ENCODE assay signal across 19 cellular contexts in the genomic region with DNA sequence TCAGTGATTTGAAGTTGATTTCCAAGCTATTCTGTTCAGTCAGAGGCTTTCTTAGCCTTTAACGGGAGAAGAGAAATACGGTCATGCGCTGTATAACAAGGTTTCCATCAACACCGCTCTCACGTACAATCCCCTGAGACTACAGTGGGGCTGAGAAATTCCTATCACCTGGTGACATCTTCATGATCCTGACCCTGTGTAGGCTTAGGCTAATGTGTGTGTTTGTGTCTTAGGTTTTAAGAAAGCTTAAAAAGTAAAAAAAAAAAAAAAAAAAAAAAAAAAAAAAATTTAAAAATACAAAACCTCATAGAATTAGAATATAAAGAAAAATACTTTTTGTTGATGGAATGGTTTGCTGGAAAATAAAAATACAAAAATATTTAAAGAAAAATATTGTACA. TPM values are rescaled to one million over a fixed set of nuclear protein-coding genes. Genes with fewer than 3 reads are reported as not detected.
A peak's percentile ranks its signal among the peaks of the same experiment; 100 is the strongest.
DNase-seq lines count a peak whose midpoint lies in the region; ATAC-seq and TF ChIP-seq lines count a peak whose summit lies in the region.
"Had no signal": no experiment of that assay in that cellular context is flagged by ENCODE, and none has a peak within 500 bp of the region (broad histone marks: within the 10 kb centered on the region; RNA-seq: fewer than 3 reads in every experiment).

No MANE protein-coding gene starts in this region.

- no peaks in the 10 kb centered on the region for H3K27me3 ChIP-seq in KMS-11 (ENCODE audit: insufficient read depth, low read depth)
- peaks cover 35% of the 10 kb centered on the region for H3K27me3 ChIP-seq in endodermal cell (ENCODE audit: control insufficient read depth, insufficient read depth, low read length, poor library complexity, severe bottlenecking)
- H3K27me3 ChIP-seq in sigmoid colon, result no peaks in the 10 kb centered on the region
- H3K27me3 ChIP-seq: ascending aorta, uterus had no signal

- H3K9ac ChIP-seq in KMS-11 (no peak overlapping the region), endodermal cell (ENCODE audit: extremely low read depth, low read length, poor library complexity, severe bottlenecking) (no peak overlapping the region)

- H2AFZ ChIP-seq in KMS-11 (ENCODE audit: low read depth), result no peak overlapping the region

- H3K79me2 ChIP-seq in KMS-11 (ENCODE audit: insufficient read depth, low read depth), result peaks cover 7% of the 10 kb centered on the region; the same call in 1 of the 2 replicates

- H3K4me3 ChIP-seq in KMS-11 (IDR thresholded peaks at IDR 0.05; ENCODE audit: insufficient read depth, low read depth, low read length) (no peak overlapping the region), endodermal cell (ENCODE audit: low read length) (peak overlapping the region; percentile 96), sigmoid colon (no peak overlapping the region)
- H3K4me3 ChIP-seq: uterus had no signal

- H4K20me1 ChIP-seq in KMS-11 (ENCODE audit: insufficient read depth), result no peaks in the 10 kb centered on the region

- no peak for TF ChIP-seq POLR2A in sigmoid colon (IDR thresholded peaks at IDR 0.05)

- peaks cover 2% of the 10 kb centered on the region for H3K36me3 Mint-ChIP-seq in activated T-cell treated with anti-CD3 and anti-CD28 coated beads, Interleukin-2, amount 50 U/mL, for 4 hours (ENCODE audit: insufficient read depth)
- H3K36me3 Mint-ChIP-seq in endodermal cell (ENCODE audit: low read depth), result no peaks in the 10 kb centered on the region

- H3K27ac ChIP-seq in KMS-11 (no peak overlapping the region), endodermal cell (ENCODE audit: low read depth, low read length) (no peak overlapping the region), sigmoid colon (no peak overlapping the region)
- H3K27ac ChIP-seq: ascending aorta, uterus had no signal

- no peak for TF ChIP-seq CTCF in KMS-11 (conservative IDR thresholded peaks at IDR 0.05; ENCODE audit: low read depth, low read length)
- TF ChIP-seq CTCF in endodermal cell (conservative IDR thresholded peaks at IDR 0.05), result no peak
- TF ChIP-seq CTCF in sigmoid colon (IDR thresholded peaks at IDR 0.05), result no peak
- TF ChIP-seq CTCF in GM13977 (IDR thresholded peaks at IDR 0.05; ENCODE audit: extremely low read depth, insufficient read depth, missing control alignments), result no peak

- no peaks in the 10 kb centered on the region for H3K9me3 ChIP-seq in endodermal cell (ENCODE audit: control insufficient read depth, low read length)
- no peaks in the 10 kb centered on the region for H3K9me3 ChIP-seq in sigmoid colon
- H3K9me3 ChIP-seq: ascending aorta, uterus had no signal

- H3K4me3 Mint-ChIP-seq in activated T-cell treated with anti-CD3 and anti-CD28 coated beads, Interleukin-2, amount 50 U/mL, for 4 hours, result peak overlapping the region; percentile 87
- no peak overlapping the region for H3K4me3 Mint-ChIP-seq in endodermal cell

- 0 out of 2 replicates have a peak overlapping the region, but pooled peaks have one; percentile 75 for H3K4me2 ChIP-seq in KMS-11

- H3K4me1 ChIP-seq in KMS-11 (ENCODE audit: low read depth, poor library complexity, severe bottlenecking), result peaks cover 13% of the 10 kb centered on the region
- H3K4me1 ChIP-seq in endodermal cell (ENCODE audit: control insufficient read depth, insufficient read depth, low read length), result peaks cover 10% of the 10 kb centered on the region
- peaks cover 0 to 15% (median 9%) of the 10 kb centered on the region in 4 donors for H3K4me1 ChIP-seq in sigmoid colon
- H3K4me1 ChIP-seq: uterus had no signal

- no peak for TF ChIP-seq EP300 in sigmoid colon (IDR thresholded peaks at IDR 0.05)

- in situ Hi-C loops in GM13977 (cut with MboI; ENCODE audit: low pct_unique_long_range_greater_than_20kb, low sequenced_read_pairs, unreplicated experiment), result no loop called here

- WGBS in endodermal cell (ENCODE audit: insufficient coverage in 1 of 2, insufficient read length in 1 of 2), 2 experiments, result 93 to 97% methylated on average over 5 of the region's 5 CpGs
- WGBS in sigmoid colon, 2 donors, result 97 to 98% methylated on average over 5 of the region's 5 CpGs

- ATAC-seq in activated T-cell treated with anti-CD3 and anti-CD28 coated beads, Interleukin-2, amount 50 U/mL, for 4 hours, result no peak
- ATAC-seq in HG03354 (IDR thresholded peaks at IDR 0.05; ENCODE audit: poor library complexity, severe bottlenecking, unreplicated experiment), result no peak
- ATAC-seq: left colon; right cardiac atrium; stimulated activated naive B cell treated with anti-CD40 and anti-IgM and Interleukin-4, amounts not matched to agents 10 μg/mL and 1 μg/mL and 100 μg/mL, for 72 hours had no signal

- H3K27me3 Mint-ChIP-seq in activated T-cell treated with anti-CD3 and anti-CD28 coated beads, Interleukin-2, amount 50 U/mL, for 4 hours (ENCODE audit: low read depth), result no peaks in the 10 kb centered on the region
- peaks cover 50% of the 10 kb centered on the region for H3K27me3 Mint-ChIP-seq in endodermal cell (ENCODE audit: insufficient read depth)

- H3K36me3 ChIP-seq in KMS-11 (ENCODE audit: insufficient read depth) (no peaks in the 10 kb centered on the region), endodermal cell (ENCODE audit: control insufficient read depth, insufficient read depth, low read length) (no peaks in the 10 kb centered on the region), sigmoid colon (no peaks in the 10 kb centered on the region)
- H3K36me3 ChIP-seq: ascending aorta, uterus had no signal

- no peak for DNase-seq in activated T-cell treated with anti-CD3 and anti-CD28 coated beads, Interleukin-2, amount 50 U/mL, for 4 hours
- no peak for DNase-seq in activated T-cell treated with anti-CD3 and anti-CD28 coated beads, Interleukin-2, amount 50 U/mL, for 48 hours
- DNase-seq in endodermal cell, result no peak
- DNase-seq in sigmoid colon, result peak; percentile 12
- no peak for DNase-seq in activated CD4-positive, alpha-beta T cell treated with anti-CD3 and anti-CD28 coated beads, Interleukin-2, amount 50 U/mL, for 1 hour
- DNase-seq in GM13977 (ENCODE audit: low spot score), result no peak
- DNase-seq: DMS 273 treated with DMSO at 0.1 percent for 48 hours; H7; hypothalamus; left colon; NCI-H1105; stimulated activated CD4-positive, alpha-beta T cell treated with anti-CD3 and anti-CD28 coated beads, Interleukin-4, amount 100 ng/mL, for 4 hours; stimulated activated naive B cell treated with anti-CD40 and anti-IgM and Interleukin-4, amounts not matched to agents 10 μg/mL and 1 μg/mL and 100 μg/mL, for 72 hours; uterus had no signal

- H3K27ac Mint-ChIP-seq in endodermal cell, result no peak overlapping the region
- H3K27ac Mint-ChIP-seq: dendritic cell treated with granulocyte-macrophage colony-stimulating factor and Interleukin-4, amounts not matched to agents 40 ng/mL and 50 ng/mL, for 4 days; stimulated activated naive B cell treated with anti-CD40 and anti-IgM and Interleukin-4, amounts not matched to agents 10 μg/mL and 1 μg/mL and 100 μg/mL, for 72 hours had no signal

- intact Hi-C loops in sigmoid colon (cut with DNase I), result loop anchor here (2.0 kb wide), 1 partner anchor 33 kb away; a partner anchor contains a TSS

- peaks cover 30% of the 10 kb centered on the region for H3K4me1 Mint-ChIP-seq in activated T-cell treated with anti-CD3 and anti-CD28 coated beads, Interleukin-2, amount 50 U/mL, for 4 hours (ENCODE audit: low read depth)
- H3K4me1 Mint-ChIP-seq in endodermal cell, result peaks cover 17% of the 10 kb centered on the region

- no peaks in the 10 kb centered on the region for H3K9me3 Mint-ChIP-seq in activated T-cell treated with anti-CD3 and anti-CD28 coated beads, Interleukin-2, amount 50 U/mL, for 4 hours
- H3K9me3 Mint-ChIP-seq in endodermal cell, result no peaks in the 10 kb centered on the region
- H3K9me3 Mint-ChIP-seq: dendritic cell treated with granulocyte-macrophage colony-stimulating factor and Interleukin-4, amounts not matched to agents 40 ng/mL and 50 ng/mL, for 4 days; stimulated activated naive B cell treated with anti-CD40 and anti-IgM and Interleukin-4, amounts not matched to agents 10 μg/mL and 1 μg/mL and 100 μg/mL, for 72 hours had no signal

RNA-seq across cellular contexts. Expression of a gene that starts 1.8 kb away (rescaled TPM):
- 1 to 10 TPM; 5.4 to 9.4 (median 7.4) TPM for total RNA-seq in activated T-cell treated with anti-CD3 and anti-CD28 coated beads, Interleukin-2, amount 50 U/mL, for 4 hours
- total RNA-seq in endodermal cell (10 to 100 TPM in 1 of 2 donors, 1 to 10 TPM in 1; 8.3 to 15.6 TPM), sigmoid colon (10 to 100 TPM; 12.5 to 23.8 (median 15.9) TPM)
- 8.8 TPM for polyA plus RNA-seq in endodermal cell (2013, experiment 1 of 2)
- 8.9 TPM for polyA plus RNA-seq in endodermal cell (2013, experiment 2 of 2)
- 1 to 10 TPM in 2 of 3 donors, under 1 TPM in 1; 0.92 to 9.6 (median 6.0) TPM for polyA plus RNA-seq in sigmoid colon

RNA-seq across cellular contexts. Expression of a gene that starts 33.8 kb away (rescaled TPM):
- total RNA-seq in activated T-cell treated with anti-CD3 and anti-CD28 coated beads, Interleukin-2, amount 50 U/mL, for 4 hours, result 10 to 100 TPM; 36.8 to 43.2 (median 42.5) TPM
- total RNA-seq in endodermal cell, result 10 to 100 TPM; 15.3 to 16.1 TPM
- polyA plus RNA-seq in endodermal cell (2013, experiment 1 of 2), result 30.6 TPM
- polyA plus RNA-seq in endodermal cell (2013, experiment 2 of 2), result 28.9 TPM
- 10 to 100 TPM; 16.6 to 41.7 (median 29.9) TPM for total RNA-seq in sigmoid colon
- polyA plus RNA-seq in sigmoid colon, result 10 to 100 TPM; 13.2 to 45.5 (median 22.8) TPM
